In genomic region chr16:60641067-60641466, GRCh38 we compare ENCODE assay signal across 24 cellular contexts.
"Had no signal": no experiment of that assay in that cellular context is flagged by ENCODE, and none has a peak within 500 bp of the region (broad histone marks: within the 10 kb centered on the region; RNA-seq: fewer than 3 reads in every experiment).

No MANE protein-coding gene starts in this region.

- ATAC-seq: left colon; left lung; lower lobe of right lung; naive thymus-derived CD8-positive, alpha-beta T cell; right lobe of liver; stimulated activated memory B cell treated with anti-CD40 and anti-IgM and Interleukin-4, amounts not matched to agents 10 μg/mL and 1 μg/mL and 100 μg/mL, for 72 hours; stimulated activated naive CD8-positive, alpha-beta T cell treated with anti-CD3 and anti-CD28 coated beads, Interleukin-15, amount 100 ng/mL, for 72 hours had no signal

- H3K4me3 ChIP-seq: left lung, lower lobe of right lung, right atrium auricular region, right lobe of liver, smooth muscle cell, tibial nerve, uterus had no signal

- DNase-seq: hippocampal formation; kidney glomerular epithelial cell; left colon; lower lobe of right lung; mammary epithelial cell; mesenchymal stem cell; naive thymus-derived CD8-positive, alpha-beta T cell; occipital lobe; right lobe of liver; stimulated activated CD4-positive, alpha-beta T cell treated with anti-CD3 and anti-CD28 coated beads, Interleukin-1b, Interleukin-23, amount 100 ng/mL, for 48 hours; stimulated activated CD4-positive, alpha-beta T cell treated with anti-CD3 and anti-CD28 coated beads, Interleukin-2, amount 100 ng/mL, for 48 hours; stimulated activated CD4-positive, alpha-beta T cell treated with anti-CD3 and anti-CD28 coated beads, Interleukin-4, amount 100 ng/mL, for 4 hours; stimulated activated CD8-positive, alpha-beta memory T cell treated with anti-CD3 and anti-CD28 coated beads, Interleukin-4, amount 100 ng/mL, for 48 hours; stimulated activated naive CD4-positive, alpha-beta T cell treated with Interleukin-2 at 50 U/mL for 16 hours; stimulated activated naive CD8-positive, alpha-beta T cell treated with anti-CD3 and anti-CD28 coated beads, Interleukin-15, amount 100 ng/mL, for 72 hours; substantia nigra; uterus had no signal

- H3K27me3 ChIP-seq: left lung, neutrophil, right atrium auricular region, right lobe of liver, tibial nerve, uterus had no signal

- H3K27ac ChIP-seq: left lung, lower lobe of right lung, neutrophil, parathyroid adenoma, right atrium auricular region, right lobe of liver, tibial nerve, uterus had no signal

- H3K79me2 ChIP-seq: parathyroid adenoma had no signal

- H3K9ac ChIP-seq: parathyroid adenoma had no signal

- H3K9me3 ChIP-seq: lower lobe of right lung, neutrophil, right lobe of liver, tibial nerve, uterus had no signal

- H3K4me1 ChIP-seq: left lung, lower lobe of right lung, parathyroid adenoma, right atrium auricular region, right lobe of liver, tibial nerve, uterus had no signal

- H2AFZ ChIP-seq: parathyroid adenoma had no signal

- H3K36me3 ChIP-seq: left lung, lower lobe of right lung, neutrophil, right atrium auricular region, right lobe of liver, tibial nerve, uterus had no signal
